In the genomic region with DNA sequence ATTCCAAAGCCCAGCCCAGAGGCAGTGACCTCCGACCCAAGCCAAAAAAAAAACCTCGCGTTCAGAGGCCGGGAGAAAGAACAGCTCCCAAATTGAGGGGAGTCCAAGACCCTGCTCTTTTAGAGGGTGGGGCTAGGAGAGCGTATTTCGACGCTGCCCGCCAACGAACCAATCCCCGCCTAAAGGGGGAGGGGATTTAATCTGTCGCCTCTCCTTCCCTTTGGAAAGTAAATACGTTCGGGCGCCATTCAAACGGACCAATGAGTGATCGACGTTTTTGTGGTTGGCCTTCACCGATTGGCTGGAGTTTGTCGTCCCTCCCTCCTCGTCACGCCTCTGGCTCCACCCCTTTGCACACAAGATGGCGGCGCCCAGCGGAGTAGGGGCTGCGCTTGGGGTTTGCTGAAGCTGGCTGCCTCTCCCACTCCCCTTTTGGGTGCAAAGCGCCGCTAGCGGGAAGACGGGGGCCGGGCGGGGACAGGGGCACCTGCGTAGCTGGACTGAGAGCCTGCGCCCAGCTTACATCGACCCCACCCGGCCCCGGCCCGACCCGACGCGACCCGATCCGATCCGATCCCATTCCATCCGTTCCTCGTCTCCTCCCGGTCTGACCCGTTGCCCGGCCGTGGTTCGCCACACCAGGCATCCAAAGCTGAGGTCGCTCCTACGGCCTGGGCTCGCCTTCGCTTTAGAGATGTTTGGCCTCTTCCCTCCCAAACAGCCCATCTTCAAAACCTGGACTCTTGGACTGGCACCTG, we compare ENCODE assay signal across 8 cellular contexts.
DNase-seq lines count a peak whose midpoint lies in the region; ATAC-seq, FAIRE-seq and TF ChIP-seq lines count a peak whose summit lies in the region.

RNF26 (plus strand) TSS at position 355 of the 758 bp plus-strand sequence. CDS start 596 bp downstream, outside the sequence.

- TF ChIP-seq CTCF in AG09309 (IDR thresholded peaks at IDR 0.05; ENCODE audit: control insufficient read depth, insufficient read depth, low read depth, low read length, missing control alignments) = no peak

- peak within 1 kb of the TSS; percentile 82 for H3K4me3 ChIP-seq in AG09309 (ENCODE audit: control insufficient read depth, low read depth, low read length)

- ATAC-seq in GM19025 (IDR thresholded peaks at IDR 0.05; ENCODE audit: low read depth, unreplicated experiment) (peak; percentile 94), HG03342 (IDR thresholded peaks at IDR 0.05; ENCODE audit: unreplicated experiment) (peak; percentile 90)
- ATAC-seq in activated CD4-positive, CD25-positive, alpha-beta regulatory T cell treated with anti-CD3 and anti-CD28 coated beads, Interleukin-2, amount 50 U/mL, for 24 hours = peak; percentile 97

- DNase-seq in AG09309 (ENCODE audit: low read depth) = peak; percentile 91
- DNase-seq in NCI-H446 (lab: John Stamatoyannopoulos, UW) = peak; percentile 94 to 99
- peak; percentile 99 for DNase-seq in cerebellar cortex (ENCODE audit: low spot score)
- peak; percentile 87 for DNase-seq in stimulated activated CD4-positive, alpha-beta T cell treated with anti-CD3 and anti-CD28 coated beads, Interleukin-12 subunit alpha, Interleukin-12 subunit beta, amount 100 ng/mL, for 4 hours

- peak; percentile 99 for FAIRE-seq in islet of Langerhans (lab: Jason Lieb, UNC)

Comparison
In these comparisons a context has a peak if more than half of its experiments do, and no peak if none do; other contexts are left out.
1. Peak in every context shown above with its lines: DNase-seq, ATAC-seq and H3K4me3 ChIP-seq.